In the genomic region with DNA sequence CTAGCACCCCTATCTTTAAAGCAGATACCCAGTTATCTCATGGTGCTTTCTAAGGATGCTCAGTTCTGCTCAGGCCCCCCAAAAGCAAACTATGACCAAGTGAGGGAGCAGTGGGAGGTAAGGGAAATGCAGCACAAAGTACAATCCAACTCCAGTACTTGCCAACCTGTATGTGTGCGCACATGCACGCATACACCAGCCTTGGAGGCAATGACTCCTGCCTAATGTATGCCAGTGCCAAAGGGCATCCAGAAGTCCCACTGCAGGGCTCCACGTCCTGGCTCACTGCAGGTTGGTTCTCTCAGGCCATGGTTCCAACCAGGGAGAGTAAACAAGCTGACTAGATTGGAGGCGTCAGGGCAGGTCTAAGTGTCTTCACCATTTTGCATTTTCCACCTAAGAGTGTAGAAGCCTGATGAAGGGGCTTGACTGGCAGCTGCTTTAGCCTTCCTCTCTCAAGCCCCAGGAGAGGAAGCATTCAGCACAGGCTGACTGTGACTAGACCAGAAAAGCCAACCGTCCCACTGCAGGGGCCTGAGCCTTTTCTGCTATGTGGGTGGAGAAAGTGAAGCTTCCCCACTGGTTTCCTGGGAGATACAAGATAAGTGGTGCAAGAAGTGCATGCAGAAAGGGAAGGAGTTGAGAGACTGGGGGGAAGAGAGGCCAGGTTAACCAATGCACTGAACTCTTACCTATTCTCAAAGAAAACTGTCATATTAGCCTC, we compare ENCODE assay signal across 14 cellular contexts. TPM values are rescaled to one million over a fixed set of nuclear protein-coding genes. Genes with fewer than 3 reads are reported as not detected.
A peak's percentile ranks its signal among the peaks of the same experiment; 100 is the strongest.
DNase-seq lines count a peak whose midpoint lies in the region; ATAC-seq lines count a peak whose summit lies in the region.
"Had no signal": no experiment of that assay in that cellular context is flagged by ENCODE, and none has a peak within 500 bp of the region (broad histone marks: within the 10 kb centered on the region; RNA-seq: fewer than 3 reads in every experiment).

No MANE protein-coding gene starts in this region.

- H3K4me1 Mint-ChIP-seq in CD4-positive, CD25-positive, alpha-beta regulatory T cell, result peaks cover 11 to 95% (median 67%) of the 10 kb centered on the region in 4 donors
- peaks cover 73% of the 10 kb centered on the region for H3K4me1 Mint-ChIP-seq in activated naive CD8-positive, alpha-beta T cell treated with anti-CD3 and anti-CD28 coated beads, Interleukin-2, amount 10 ng/mL, durations not matched to agents 7 days and 5 days
- peaks cover 30 to 55% of the 10 kb centered on the region in 2 donors for H3K4me1 Mint-ChIP-seq in natural killer cell treated with Interleukin-12 subunit alpha and Interleukin-12 subunit beta and Interleukin-15 and Interleukin-18, amount 100 ng/mL, for 72 hours (ENCODE audit: low read depth in 2 of 2)

- peak overlapping the region; percentile 70 for H3K4me3 ChIP-seq in CD4-positive, CD25-positive, alpha-beta regulatory T cell (ENCODE audit: low read depth, low read length)
- H3K4me3 ChIP-seq: pancreas, SK-N-MC had no signal

- no peaks in the 10 kb centered on the region for H3K27me3 Mint-ChIP-seq in CD4-positive, CD25-positive, alpha-beta regulatory T cell
- no peaks in the 10 kb centered on the region for H3K27me3 Mint-ChIP-seq in activated naive CD8-positive, alpha-beta T cell treated with anti-CD3 and anti-CD28 coated beads, Interleukin-2, amount 10 ng/mL, durations not matched to agents 7 days and 5 days
- H3K27me3 Mint-ChIP-seq in natural killer cell treated with Interleukin-12 subunit alpha and Interleukin-12 subunit beta and Interleukin-15 and Interleukin-18, amount 100 ng/mL, for 72 hours, result no peaks in the 10 kb centered on the region

- no peak for ATAC-seq in CD4-positive, CD25-positive, alpha-beta regulatory T cell (ENCODE audit: low read depth in 2 of 2)
- peak; percentile 40 for ATAC-seq in activated naive CD8-positive, alpha-beta T cell treated with anti-CD3 and anti-CD28 coated beads, Interleukin-2, amount 10 ng/mL, durations not matched to agents 7 days and 5 days (ENCODE audit: low read depth)
- peak in 1 of 2 donors; percentile 3 for ATAC-seq in natural killer cell treated with Interleukin-12 subunit alpha and Interleukin-12 subunit beta and Interleukin-15 and Interleukin-18, amount 100 ng/mL, for 72 hours
- no peak for ATAC-seq in HG03139 (IDR thresholded peaks at IDR 0.05; ENCODE audit: unreplicated experiment)

- H3K27me3 ChIP-seq in CD4-positive, CD25-positive, alpha-beta regulatory T cell (ENCODE audit: control insufficient read depth, insufficient read depth, low read length), result no peaks in the 10 kb centered on the region
- H3K27me3 ChIP-seq: pancreas had no signal

- H3K9me3 Mint-ChIP-seq in CD4-positive, CD25-positive, alpha-beta regulatory T cell, result peaks cover 0 to 4% (median 0%) of the 10 kb centered on the region in 7 donors
- no peaks in the 10 kb centered on the region for H3K9me3 Mint-ChIP-seq in activated naive CD8-positive, alpha-beta T cell treated with anti-CD3 and anti-CD28 coated beads, Interleukin-2, amount 10 ng/mL, durations not matched to agents 7 days and 5 days
- H3K9me3 Mint-ChIP-seq in natural killer cell treated with Interleukin-12 subunit alpha and Interleukin-12 subunit beta and Interleukin-15 and Interleukin-18, amount 100 ng/mL, for 72 hours, result no peaks in the 10 kb centered on the region
- H3K9me3 Mint-ChIP-seq: CD14-positive monocyte had no signal

- peak overlapping the region; percentile 87 for H3K27ac ChIP-seq in CD4-positive, CD25-positive, alpha-beta regulatory T cell (ENCODE audit: insufficient read depth, low read length, poor library complexity, severe bottlenecking)
- H3K27ac ChIP-seq in KOPT-K1 (ENCODE audit: low read depth, low read length, poor library complexity, severe bottlenecking), result peak overlapping the region; percentile 48
- H3K27ac ChIP-seq: pancreas, SK-N-MC had no signal

- H3K9me3 ChIP-seq in CD4-positive, CD25-positive, alpha-beta regulatory T cell (ENCODE audit: control insufficient read depth in 2 of 2, low read length in 2 of 2), result no peaks in the 10 kb centered on the region
- H3K9me3 ChIP-seq in KOPT-K1 (ENCODE audit: insufficient read depth, low read length, poor library complexity, severe bottlenecking), result no peaks in the 10 kb centered on the region
- H3K9me3 ChIP-seq: pancreas had no signal

- H3K27ac Mint-ChIP-seq in CD4-positive, CD25-positive, alpha-beta regulatory T cell, result peak overlapping the region; percentile 94 to 97 (median 96)
- H3K27ac Mint-ChIP-seq in activated naive CD8-positive, alpha-beta T cell treated with anti-CD3 and anti-CD28 coated beads, Interleukin-2, amount 10 ng/mL, durations not matched to agents 7 days and 5 days, result peak overlapping the region; percentile 99
- peak overlapping the region in 1 of 2 donors; percentile 14 for H3K27ac Mint-ChIP-seq in natural killer cell treated with Interleukin-12 subunit alpha and Interleukin-12 subunit beta and Interleukin-15 and Interleukin-18, amount 100 ng/mL, for 72 hours

- H3K36me3 Mint-ChIP-seq in CD4-positive, CD25-positive, alpha-beta regulatory T cell, result peaks cover 20% of the 10 kb centered on the region
- peaks cover 13% of the 10 kb centered on the region for H3K36me3 Mint-ChIP-seq in activated naive CD8-positive, alpha-beta T cell treated with anti-CD3 and anti-CD28 coated beads, Interleukin-2, amount 10 ng/mL, durations not matched to agents 7 days and 5 days
- H3K36me3 Mint-ChIP-seq in natural killer cell treated with Interleukin-12 subunit alpha and Interleukin-12 subunit beta and Interleukin-15 and Interleukin-18, amount 100 ng/mL, for 72 hours, result no peaks in the 10 kb centered on the region

- DNase-seq in CD4-positive, CD25-positive, alpha-beta regulatory T cell, result no peak
- DNase-seq in activated naive CD8-positive, alpha-beta T cell treated with anti-CD3 and anti-CD28 coated beads, Interleukin-2, amount 10 ng/mL, durations not matched to agents 7 days and 5 days, result peak; percentile 41
- DNase-seq in natural killer cell treated with Interleukin-12 subunit alpha and Interleukin-12 subunit beta and Interleukin-15 and Interleukin-18, amount 100 ng/mL, for 72 hours (ENCODE audit: low spot score), result no peak
- DNase-seq in SIG-M5 treated with dmso at 0.1 percent for 504 hours (lab: John Stamatoyannopoulos, UW; ENCODE audit: unreplicated experiment), result no peak
- no peak for DNase-seq in HT-29 (ENCODE audit: low spot score)
- no peak for DNase-seq in NCI-H345 (lab: John Stamatoyannopoulos, UW)
- DNase-seq: GOT3, NCI-H526, pancreas had no signal

- POLR2A ChIA-PET in activated naive CD8-positive, alpha-beta T cell treated with anti-CD3 and anti-CD28 coated beads, Interleukin-2, amount 10 ng/mL, durations not matched to agents 7 days and 5 days (lab: Charles Lee), result interaction anchor here (1.2 to 17.7 kb wide), 7 partner anchors 8 to 219 kb away, joined by 4 to 212 read pairs (median 7); a partner anchor contains a TSS

- peaks cover 95% of the 10 kb centered on the region for H3K4me1 ChIP-seq in CD4-positive, CD25-positive, alpha-beta regulatory T cell (ENCODE audit: control insufficient read depth, insufficient read depth, low read length, poor library complexity, severe bottlenecking)

- H3K36me3 ChIP-seq in CD4-positive, CD25-positive, alpha-beta regulatory T cell (ENCODE audit: control insufficient read depth, insufficient read depth, low read length), result peaks cover 25% of the 10 kb centered on the region
- H3K36me3 ChIP-seq in KOPT-K1 (ENCODE audit: insufficient read depth, low read length), result peaks cover 30% of the 10 kb centered on the region

- peak overlapping the region; percentile 79 to 90 (median 87) for H3K4me3 Mint-ChIP-seq in CD4-positive, CD25-positive, alpha-beta regulatory T cell
- H3K4me3 Mint-ChIP-seq in activated naive CD8-positive, alpha-beta T cell treated with anti-CD3 and anti-CD28 coated beads, Interleukin-2, amount 10 ng/mL, durations not matched to agents 7 days and 5 days, result peak overlapping the region; percentile 81
- peak overlapping the region; percentile 30 for H3K4me3 Mint-ChIP-seq in natural killer cell treated with Interleukin-12 subunit alpha and Interleukin-12 subunit beta and Interleukin-15 and Interleukin-18, amount 100 ng/mL, for 72 hours
- H3K4me3 Mint-ChIP-seq: CD14-positive monocyte had no signal

RNA-seq across cellular contexts. Expression of a gene that starts 7.7 kb away (rescaled TPM):
- 6.6 TPM for total RNA-seq in CD4-positive, CD25-positive, alpha-beta regulatory T cell
- 10 to 100 TPM in 3 of 4 donors, 1 to 10 TPM in 1; 5.2 to 17.1 (median 11.8) TPM for polyA plus RNA-seq in CD4-positive, CD25-positive, alpha-beta regulatory T cell
- 1 to 10 TPM; 8.2 to 9.4 TPM for total RNA-seq in activated naive CD8-positive, alpha-beta T cell treated with anti-CD3 and anti-CD28 coated beads, Interleukin-2, amount 10 ng/mL, durations not matched to agents 7 days and 5 days
- 1 to 10 TPM in 1 of 2 donors, under 1 TPM in 1; 0.90 to 1.0 TPM for total RNA-seq in natural killer cell treated with Interleukin-12 subunit alpha and Interleukin-12 subunit beta and Interleukin-15 and Interleukin-18, amount 100 ng/mL, for 72 hours
- total RNA-seq in HT-29 (2014; rRNA removed; shearing (Covaris generic)), result 1.1 and 1.2 TPM in 2 replicates

RNA-seq across cellular contexts. Expression of a gene that starts 7.9 kb away (rescaled TPM):
- total RNA-seq in CD4-positive, CD25-positive, alpha-beta regulatory T cell, result 30.7 TPM
- polyA plus RNA-seq in CD4-positive, CD25-positive, alpha-beta regulatory T cell, result 10 to 100 TPM; 11.5 to 22.7 (median 18.7) TPM
- 10 to 100 TPM; 24.3 to 25.1 TPM for total RNA-seq in activated naive CD8-positive, alpha-beta T cell treated with anti-CD3 and anti-CD28 coated beads, Interleukin-2, amount 10 ng/mL, durations not matched to agents 7 days and 5 days
- 10 to 100 TPM; 13.1 to 18.7 TPM for total RNA-seq in natural killer cell treated with Interleukin-12 subunit alpha and Interleukin-12 subunit beta and Interleukin-15 and Interleukin-18, amount 100 ng/mL, for 72 hours
- 5.9 TPM in 2 replicates for total RNA-seq in HT-29 (2014; rRNA removed; shearing (Covaris generic))

RNA-seq across cellular contexts. Expression of a gene that starts 18.1 kb away (rescaled TPM):
- total RNA-seq in CD4-positive, CD25-positive, alpha-beta regulatory T cell, result 13.2 TPM
- polyA plus RNA-seq in CD4-positive, CD25-positive, alpha-beta regulatory T cell, result 1 to 10 TPM; 4.7 to 8.0 (median 5.6) TPM
- 10 to 100 TPM; 10.4 to 12.4 TPM for total RNA-seq in activated naive CD8-positive, alpha-beta T cell treated with anti-CD3 and anti-CD28 coated beads, Interleukin-2, amount 10 ng/mL, durations not matched to agents 7 days and 5 days
- 10 to 100 TPM in 1 of 2 donors, 1 to 10 TPM in 1; 8.4 to 19.9 TPM for total RNA-seq in natural killer cell treated with Interleukin-12 subunit alpha and Interleukin-12 subunit beta and Interleukin-15 and Interleukin-18, amount 100 ng/mL, for 72 hours
- 10.8 and 14.1 TPM in 2 replicates for total RNA-seq in HT-29 (2014; rRNA removed; shearing (Covaris generic))

RNA-seq across cellular contexts. Expression of a gene that starts 35.5 kb away (rescaled TPM):
- not detected for total RNA-seq in CD4-positive, CD25-positive, alpha-beta regulatory T cell
- not detected for polyA plus RNA-seq in CD4-positive, CD25-positive, alpha-beta regulatory T cell
- not detected for total RNA-seq in activated naive CD8-positive, alpha-beta T cell treated with anti-CD3 and anti-CD28 coated beads, Interleukin-2, amount 10 ng/mL, durations not matched to agents 7 days and 5 days
- total RNA-seq in natural killer cell treated with Interleukin-12 subunit alpha and Interleukin-12 subunit beta and Interleukin-15 and Interleukin-18, amount 100 ng/mL, for 72 hours, result not detected
- not detected in 2 replicates for total RNA-seq in HT-29 (2014; rRNA removed; shearing (Covaris generic))

RNA-seq across cellular contexts. Expression of a gene that starts 37.9 kb away (rescaled TPM):
- total RNA-seq in CD4-positive, CD25-positive, alpha-beta regulatory T cell, result 0.20 TPM
- under 1 TPM in 2 of 4 donors, not detected in 2; 0.43 TPM for polyA plus RNA-seq in CD4-positive, CD25-positive, alpha-beta regulatory T cell
- under 1 TPM in 1 of 2 experiments, not detected in 1; 0.39 TPM for total RNA-seq in activated naive CD8-positive, alpha-beta T cell treated with anti-CD3 and anti-CD28 coated beads, Interleukin-2, amount 10 ng/mL, durations not matched to agents 7 days and 5 days
- not detected for total RNA-seq in natural killer cell treated with Interleukin-12 subunit alpha and Interleukin-12 subunit beta and Interleukin-15 and Interleukin-18, amount 100 ng/mL, for 72 hours
- 0.18 TPM in 1 of 2 replicates, not detected in the other for total RNA-seq in HT-29 (2014; rRNA removed; shearing (Covaris generic))
- total RNA-seq: subcutaneous adipose tissue had no signal

Comparison
In these comparisons a context has a peak if more than half of its experiments do, and no peak if none do; other contexts are left out.
1. H3K4me3 Mint-ChIP-seq: peak in every context shown above with its lines; median percentile 87 in CD4-positive, CD25-positive, alpha-beta regulatory T cell; 81 in activated naive CD8-positive, alpha-beta T cell treated with anti-CD3 and anti-CD28 coated beads, Interleukin-2, amount 10 ng/mL, durations not matched to agents 7 days and 5 days; 30 in natural killer cell treated with Interleukin-12 subunit alpha and Interleukin-12 subunit beta and Interleukin-15 and Interleukin-18, amount 100 ng/mL, for 72 hours.